In the genomic region with DNA sequence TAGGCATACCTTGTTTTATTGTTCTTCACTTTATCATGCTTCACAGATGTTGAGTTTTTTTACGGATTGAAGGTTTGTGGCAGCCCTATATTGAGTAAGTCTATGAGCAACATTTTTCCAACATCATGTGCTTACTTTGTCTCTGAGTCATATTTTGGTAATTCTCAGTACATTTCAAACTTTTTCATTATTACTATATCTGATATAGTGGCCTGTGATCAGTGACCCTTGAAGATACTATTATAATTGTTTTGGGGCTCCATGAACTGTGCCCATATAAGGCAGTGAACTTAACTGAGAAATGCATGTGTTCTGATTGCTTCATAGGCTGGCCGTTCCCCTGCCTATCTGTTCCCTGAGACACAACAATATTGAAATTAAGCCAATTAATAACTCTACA, we compare ENCODE assay signal across 1 cellular context.
A peak's percentile ranks its signal among the peaks of the same experiment; 100 is the strongest.
TF ChIP-seq lines count a peak whose summit lies in the region.

No MANE protein-coding gene starts in this region.

TF ChIP-seq in GM12878, 131 proteins besides CTCF, POLR2A, EP300 and RAD21 (continued from another document):
- TF ChIP-seq BCL3 (IDR thresholded peaks at IDR 0.05; ENCODE audit: borderline replicate concordance, insufficient read depth, low read depth, low read length, poor library complexity, severe bottlenecking) (peak; percentile 78), RUNX3 (IDR thresholded peaks at IDR 0.05; ENCODE audit: low read length) (peak; percentile 58; the same call in 1 of the 2 replicates), MTA2 (IDR thresholded peaks at IDR 0.05; ENCODE audit: low read depth) (peak; percentile 37; the same call in 1 of the 2 replicates), SPI1 (IDR thresholded peaks at IDR 0.05; ENCODE audit: borderline replicate concordance, insufficient read depth, low read depth, low read length) (no peak), FOXM1 (IDR thresholded peaks at IDR 0.05; ENCODE audit: low read depth, low read length) (peak; percentile 65; the same call in 1 of the 2 replicates), ATF2 (IDR thresholded peaks at IDR 0.05; ENCODE audit: low read length) (peak; percentile 73), RAD51 (IDR thresholded peaks at IDR 0.05) (no peak), RBBP5 (conservative IDR thresholded peaks at IDR 0.05) (no peak), ZNF687 (IDR thresholded peaks at IDR 0.05) (no peak), WRNIP1 (IDR thresholded peaks at IDR 0.05; ENCODE audit: borderline replicate concordance, low read depth, low read length) (no peak), ATF7 (IDR thresholded peaks at IDR 0.05; ENCODE audit: low read depth) (peak; percentile 38; the same call in 1 of the 2 replicates), JUND (IDR thresholded peaks at IDR 0.05; ENCODE audit: low read depth, low read length) (no peak), CBFB (IDR thresholded peaks at IDR 0.05; ENCODE audit: low read depth) (0 out of 2 replicates have a peak, but pooled peaks have one; percentile 25), YY1 (IDR thresholded peaks at IDR 0.05; ENCODE audit: low read depth, low read length) (no peak), CHD2 (IDR thresholded peaks at IDR 0.05; ENCODE audit: borderline replicate concordance, low read depth, low read length) (no peak), RELA (IDR thresholded peaks at IDR 0.05; ENCODE audit: borderline replicate concordance, partially characterized antibody) (no peak), HDAC2 (IDR thresholded peaks at IDR 0.05) (no peak), JUNB (IDR thresholded peaks at IDR 0.05) (peak; percentile 84), ZBED1 (IDR thresholded peaks at IDR 0.05; ENCODE audit: borderline replicate concordance) (peak; percentile 77; the same call in 1 of the 2 replicates)
- TF ChIP-seq, protein P1, sequence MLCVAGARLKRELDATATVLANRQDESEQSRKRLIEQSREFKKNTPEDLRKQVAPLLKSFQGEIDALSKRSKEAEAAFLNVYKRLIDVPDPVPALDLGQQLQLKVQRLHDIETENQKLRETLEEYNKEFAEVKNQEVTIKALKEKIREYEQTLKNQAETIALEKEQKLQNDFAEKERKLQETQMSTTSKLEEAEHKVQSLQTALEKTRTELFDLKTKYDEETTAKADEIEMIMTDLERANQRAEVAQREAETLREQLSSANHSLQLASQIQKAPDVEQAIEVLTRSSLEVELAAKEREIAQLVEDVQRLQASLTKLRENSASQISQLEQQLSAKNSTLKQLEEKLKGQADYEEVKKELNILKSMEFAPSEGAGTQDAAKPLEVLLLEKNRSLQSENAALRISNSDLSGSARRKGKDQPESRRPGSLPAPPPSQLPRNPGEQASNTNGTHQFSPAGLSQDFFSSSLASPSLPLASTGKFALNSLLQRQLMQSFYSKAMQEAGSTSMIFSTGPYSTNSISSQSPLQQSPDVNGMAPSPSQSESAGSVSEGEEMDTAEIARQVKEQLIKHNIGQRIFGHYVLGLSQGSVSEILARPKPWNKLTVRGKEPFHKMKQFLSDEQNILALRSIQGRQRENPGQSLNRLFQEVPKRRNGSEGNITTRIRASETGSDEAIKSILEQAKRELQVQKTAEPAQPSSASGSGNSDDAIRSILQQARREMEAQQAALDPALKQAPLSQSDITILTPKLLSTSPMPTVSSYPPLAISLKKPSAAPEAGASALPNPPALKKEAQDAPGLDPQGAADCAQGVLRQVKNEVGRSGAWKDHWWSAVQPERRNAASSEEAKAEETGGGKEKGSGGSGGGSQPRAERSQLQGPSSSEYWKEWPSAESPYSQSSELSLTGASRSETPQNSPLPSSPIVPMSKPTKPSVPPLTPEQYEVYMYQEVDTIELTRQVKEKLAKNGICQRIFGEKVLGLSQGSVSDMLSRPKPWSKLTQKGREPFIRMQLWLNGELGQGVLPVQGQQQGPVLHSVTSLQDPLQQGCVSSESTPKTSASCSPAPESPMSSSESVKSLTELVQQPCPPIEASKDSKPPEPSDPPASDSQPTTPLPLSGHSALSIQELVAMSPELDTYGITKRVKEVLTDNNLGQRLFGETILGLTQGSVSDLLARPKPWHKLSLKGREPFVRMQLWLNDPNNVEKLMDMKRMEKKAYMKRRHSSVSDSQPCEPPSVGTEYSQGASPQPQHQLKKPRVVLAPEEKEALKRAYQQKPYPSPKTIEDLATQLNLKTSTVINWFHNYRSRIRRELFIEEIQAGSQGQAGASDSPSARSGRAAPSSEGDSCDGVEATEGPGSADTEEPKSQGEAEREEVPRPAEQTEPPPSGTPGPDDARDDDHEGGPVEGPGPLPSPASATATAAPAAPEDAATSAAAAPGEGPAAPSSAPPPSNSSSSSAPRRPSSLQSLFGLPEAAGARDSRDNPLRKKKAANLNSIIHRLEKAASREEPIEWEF (IDR thresholded peaks at IDR 0.05; ENCODE audit: insufficient replicate concordance, low read depth, low read length): no peak
- TF ChIP-seq, protein P2, sequence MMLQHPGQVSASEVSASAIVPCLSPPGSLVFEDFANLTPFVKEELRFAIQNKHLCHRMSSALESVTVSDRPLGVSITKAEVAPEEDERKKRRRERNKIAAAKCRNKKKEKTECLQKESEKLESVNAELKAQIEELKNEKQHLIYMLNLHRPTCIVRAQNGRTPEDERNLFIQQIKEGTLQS (IDR thresholded peaks at IDR 0.05; ENCODE audit: borderline replicate concordance, extremely low read depth, low read depth, low read length): no peak
- TF ChIP-seq, protein P3, sequence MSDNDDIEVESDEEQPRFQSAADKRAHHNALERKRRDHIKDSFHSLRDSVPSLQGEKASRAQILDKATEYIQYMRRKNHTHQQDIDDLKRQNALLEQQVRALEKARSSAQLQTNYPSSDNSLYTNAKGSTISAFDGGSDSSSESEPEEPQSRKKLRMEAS (IDR thresholded peaks at IDR 0.05; ENCODE audit: low read depth, low read length): no peak
